ENCODE assay signal across 8 cellular contexts in genomic region chr6:142944126-142945066, GRCh38. TPM values are rescaled to one million over a fixed set of nuclear protein-coding genes. Genes with fewer than 3 reads are reported as not detected.
A peak's percentile ranks its signal among the peaks of the same experiment; 100 is the strongest.
DNase-seq lines count a peak whose midpoint lies in the region; ATAC-seq, FAIRE-seq and TF ChIP-seq lines count a peak whose summit lies in the region.

No MANE protein-coding gene starts in this region.

- intact Hi-C loops in breast epithelium (cut with DNase I; ENCODE audit: low total_unique reads) (loop anchor here (5.0 kb wide), 1 partner anchor 898 kb away; the partner anchor contains the start of gene LTV1), spleen (cut with DNase I; ENCODE audit: low total_unique reads) (loop anchor here (5.0 to 10.0 kb wide), 2 partner anchors 120 to 252 kb away; no protein-coding TSS in a partner anchor)

- no peak for TF ChIP-seq EP300 in A549 (IDR thresholded peaks at IDR 0.05)

- H3K36me3 Mint-ChIP-seq in WTC11 (no peaks in the 10 kb centered on the region), immature natural killer cell (peaks cover 0 to 4% (median 0%) of the 10 kb centered on the region in 3 donors)

- TF ChIP-seq RAD21 in A549 (conservative IDR thresholded peaks at IDR 0.05 in 1 of 2, IDR thresholded peaks at IDR 0.05 in 1 of 2), result no peak

- ATAC-seq in A549 (peak; percentile 28 to 43), GM18868 (IDR thresholded peaks at IDR 0.05; ENCODE audit: unreplicated experiment) (peak; percentile 4), WTC11 (peak; percentile 9), GM21381 (IDR thresholded peaks at IDR 0.05; ENCODE audit: unreplicated experiment) (no peak)

- H3K27ac ChIP-seq in A549 (peak overlapping the region; percentile 83 to 93), MM.1S (ENCODE audit: low read length) (peak overlapping the region; percentile 82), breast epithelium (peak overlapping the region; percentile 100), spleen (peak overlapping the region; percentile 95 to 99 (median 99))

- H3K4me2 ChIP-seq in A549 (peak overlapping the region; percentile 76), MM.1S (ENCODE audit: low read depth, low read length) (peak overlapping the region; percentile 56)

- H3K9me3 ChIP-seq in A549, result no peaks in the 10 kb centered on the region
- H3K9me3 ChIP-seq in MM.1S (replicated peaks; ENCODE audit: insufficient read depth, low read length), result no peaks in the 10 kb centered on the region
- H3K9me3 ChIP-seq in breast epithelium, result no peaks in the 10 kb centered on the region
- H3K9me3 ChIP-seq in spleen, result no peaks in the 10 kb centered on the region

- no peaks in the 10 kb centered on the region for H3K9me2 ChIP-seq in MM.1S (replicated peaks; ENCODE audit: insufficient read depth, low read length)

- H3K4me1 Mint-ChIP-seq in WTC11 (peaks cover 55% of the 10 kb centered on the region), immature natural killer cell (peaks cover 38 to 53% of the 10 kb centered on the region in 2 donors)

- H3K27ac Mint-ChIP-seq in WTC11 (peak overlapping the region; percentile 100), immature natural killer cell (peak overlapping the region; percentile 98 to 100 (median 100))

- peak; percentile 29 to 69 for DNase-seq in A549 (ENCODE audit: low read depth in 1 of 2, low spot score in 1 of 2)
- DNase-seq in MM.1S, result peak; percentile 39
- DNase-seq in WTC11 (ENCODE audit: low spot score), result peak; percentile 77
- peak; percentile 76 to 79 for DNase-seq in breast epithelium (ENCODE audit: low spot score in 2 of 2)
- DNase-seq in immature natural killer cell, result peak; percentile 83 to 86 (median 86)
- DNase-seq in spleen, result peak; percentile 95

- H3K36me3 ChIP-seq in MM.1S (replicated peaks; ENCODE audit: insufficient read depth, low read length) (no peaks in the 10 kb centered on the region), breast epithelium (no peaks in the 10 kb centered on the region), spleen (no peaks in the 10 kb centered on the region)

- H3K27me3 ChIP-seq in MM.1S (replicated peaks; ENCODE audit: insufficient read depth, low read length), result no peaks in the 10 kb centered on the region
- no peaks in the 10 kb centered on the region for H3K27me3 ChIP-seq in breast epithelium
- H3K27me3 ChIP-seq in spleen (replicated peaks in 1 of 7), result no peaks in the 10 kb centered on the region

- CTCF ChIA-PET in A549 (lab: Yijun Ruan, JAX), result interaction anchor here (0.9 to 1.1 kb wide), 2 partner anchors 9 to 59 kb away, joined by 3 read pairs; no protein-coding TSS in a partner anchor
- CTCF ChIA-PET in WTC11 (lab: Charles Lee), result no interaction called here

- H3K4me3 ChIP-seq in A549 (peak overlapping the region; percentile 87), MM.1S (ENCODE audit: low read length) (peak overlapping the region; percentile 76), breast epithelium (peak overlapping the region; percentile 87 to 99 (median 95)), spleen (peak overlapping the region; percentile 65 to 92 (median 82))

- H3K9ac ChIP-seq in MM.1S (ENCODE audit: low read length), result peak overlapping the region; percentile 92

- POLR2A ChIA-PET in A549 (lab: Yijun Ruan, JAX) (interaction anchor here (0.6 to 1.1 kb wide), 2 partner anchors 59 to 115 kb away, joined by 3 to 4 read pairs; no protein-coding TSS in a partner anchor), WTC11 (lab: Charles Lee) (interaction anchor here (0.6 to 1.0 kb wide), 3 partner anchors 17 to 687 kb away, joined by 3 to 6 read pairs (median 3); no protein-coding TSS in a partner anchor)

- TF ChIP-seq CTCF in A549 (IDR thresholded peaks at IDR 0.05) (no peak), MM.1S (IDR thresholded peaks at IDR 0.05; ENCODE audit: low read length) (no peak), WTC11 (IDR thresholded peaks at IDR 0.05) (no peak), breast epithelium (IDR thresholded peaks at IDR 0.05) (no peak), spleen (IDR thresholded peaks at IDR 0.05 in 8 of 11, conservative IDR thresholded peaks at IDR 0.05 in 3 of 11) (no peak)

- H4K20me1 ChIP-seq in MM.1S (ENCODE audit: insufficient read depth, low read length), result no peaks in the 10 kb centered on the region

- WGBS in A549 (ENCODE audit: missing lambda C conversion rate), result 7% methylated on average over 8 of the region's 57 CpGs
- WGBS in spleen, 5 donors, result 0 to 1% (median 1%) methylated on average over 49 to 57 of the region's 57 CpGs

- H3K79me2 ChIP-seq in MM.1S (ENCODE audit: low read length), result peaks cover 30% of the 10 kb centered on the region

- no peak for FAIRE-seq in A549 (lab: Jason Lieb, UNC)

- H3K9me3 Mint-ChIP-seq in WTC11, result no peaks in the 10 kb centered on the region
- H3K9me3 Mint-ChIP-seq in immature natural killer cell, result peaks cover 0 to 2% (median 0%) of the 10 kb centered on the region in 6 donors

- peaks cover 10% of the 10 kb centered on the region for H3K27me3 Mint-ChIP-seq in WTC11 (ENCODE audit: low read depth)
- H3K27me3 Mint-ChIP-seq in immature natural killer cell (ENCODE audit: low read depth in 3 of 3), result peaks cover 25 to 37% (median 28%) of the 10 kb centered on the region in 3 donors

- H2AFZ ChIP-seq in MM.1S (ENCODE audit: low read length), result peak overlapping the region; percentile 58; the same call in 1 of the 2 replicates

- peak overlapping the region; percentile 98 for H3K4me3 Mint-ChIP-seq in WTC11
- peak overlapping the region; percentile 91 to 100 (median 98) for H3K4me3 Mint-ChIP-seq in immature natural killer cell

- H3K4me1 ChIP-seq in A549 (peaks cover 18% of the 10 kb centered on the region), MM.1S (ENCODE audit: low read length) (peaks cover 7% of the 10 kb centered on the region; the same call in 1 of the 2 replicates), breast epithelium (no peaks in the 10 kb centered on the region), spleen (peaks cover 35 to 59% (median 48%) of the 10 kb centered on the region in 6 donors)

- TF ChIP-seq POLR2A in A549 (IDR thresholded peaks at IDR 0.05; ENCODE audit: low read length) (no peak), breast epithelium (IDR thresholded peaks at IDR 0.05) (no peak), spleen (IDR thresholded peaks at IDR 0.05) (peak in 2 of 3 donors; percentile 64 to 68)

- peaks cover 31% of the 10 kb centered on the region for H3F3A ChIP-seq in MM.1S (ENCODE audit: insufficient read depth, low read length)

TF ChIP-seq in A549, 52 proteins besides CTCF, POLR2A, EP300 and RAD21:
- TF ChIP-seq RNF2 (IDR thresholded peaks at IDR 0.05; ENCODE audit: borderline replicate concordance, low read depth) (no peak), JUN (IDR thresholded peaks at IDR 0.05) (peak in 1 of 2 experiments; percentile 10; a peak in 1 of 5 replicates), HES2 (IDR thresholded peaks at IDR 0.05) (no peak), MAX (IDR thresholded peaks at IDR 0.05) (peak; percentile 18; the same call in 1 of the 2 replicates)

TF ChIP-seq in WTC11, 78 proteins besides CTCF, POLR2A, EP300 and RAD21:
- TF ChIP-seq MAX (CRISPR knock-in tag; IDR thresholded peaks at IDR 0.05) (peak; percentile 29; the same call in 1 of the 2 replicates), MLX (CRISPR knock-in tag; IDR thresholded peaks at IDR 0.05) (no peak), ZBTB21 (CRISPR knock-in tag; IDR thresholded peaks at IDR 0.05; ENCODE audit: borderline replicate concordance) (no peak), FOXK1 (CRISPR knock-in tag; IDR thresholded peaks at IDR 0.05) (0 out of 2 replicates have a peak, but pooled peaks have one; percentile 13), ZNF121 (CRISPR knock-in tag; IDR thresholded peaks at IDR 0.05) (peak; percentile 77)

RNA-seq across cellular contexts. Expression of gene HIVEP2, which starts 0.6 kb away (rescaled TPM):
- 2.6 and 5.1 TPM in 2 replicates for polyA plus RNA-seq in A549 (2011; rRNA removed)
- 0.54 and 0.78 TPM in 2 replicates for polyA plus RNA-seq in A549 (2012; cell fraction: cytosol; rRNA removed)
- polyA plus RNA-seq in A549 (2012; cell fraction: nucleus; rRNA removed), result 0.94 and 1.3 TPM in 2 replicates
- 1.8 to 2.3 TPM (median 2.2 TPM) in 3 replicates for polyA plus RNA-seq in A549 (2017; fragmentation: RNase III; extraction: RNeasy Plus Mini Kit Qiagen cat#74134 plus additional on column Dnase treatment)
- 7.3 and 7.7 TPM in 2 replicates for polyA minus RNA-seq in A549 (2011; rRNA and poly(A)+ RNA removed)
- 8.6 to 11.5 TPM (median 9.1 TPM) in 3 replicates for total RNA-seq in WTC11 (2021)
- total RNA-seq in breast epithelium, result 10 to 100 TPM; 20.6 to 25.0 (median 23.9) TPM
- polyA plus RNA-seq in immature natural killer cell, result 1 to 10 TPM in 2 of 3 donors, under 1 TPM in 1; 0.13 to 4.6 (median 1.5) TPM
- total RNA-seq in spleen, result 10 to 100 TPM; 26.8 to 41.3 (median 32.7) TPM
- polyA plus RNA-seq in spleen, result 1 to 10 TPM; 2.5 to 3.2 (median 3.0) TPM

Comparison
In these comparisons a context has a peak if more than half of its experiments do, and no peak if none do; other contexts are left out.
1. DNase-seq: peak in every context shown above with its lines; median percentile 95 in spleen; 86 in immature natural killer cell; 78 in breast epithelium; 77 in WTC11; 49 in A549; 39 in MM.1S.
2. POLR2A ChIP-seq: peak in spleen (2 of 3); none in A549 (single experiment) and breast epithelium (single experiment).
3. Of the 8 proteins assayed by ChIP-seq in both WTC11 and A549: peak only in WTC11: none; only in A549: none; in both: MAX; in neither: 6; mixed calls (peak in some experiments, not most) for 1.
4. Peak in every context shown above with its lines, with median percentiles within 50 percentile points of each other: H3K27ac ChIP-seq and H3K4me3 ChIP-seq.